8 cellular contexts compared by ENCODE assay signal in the genomic region with DNA sequence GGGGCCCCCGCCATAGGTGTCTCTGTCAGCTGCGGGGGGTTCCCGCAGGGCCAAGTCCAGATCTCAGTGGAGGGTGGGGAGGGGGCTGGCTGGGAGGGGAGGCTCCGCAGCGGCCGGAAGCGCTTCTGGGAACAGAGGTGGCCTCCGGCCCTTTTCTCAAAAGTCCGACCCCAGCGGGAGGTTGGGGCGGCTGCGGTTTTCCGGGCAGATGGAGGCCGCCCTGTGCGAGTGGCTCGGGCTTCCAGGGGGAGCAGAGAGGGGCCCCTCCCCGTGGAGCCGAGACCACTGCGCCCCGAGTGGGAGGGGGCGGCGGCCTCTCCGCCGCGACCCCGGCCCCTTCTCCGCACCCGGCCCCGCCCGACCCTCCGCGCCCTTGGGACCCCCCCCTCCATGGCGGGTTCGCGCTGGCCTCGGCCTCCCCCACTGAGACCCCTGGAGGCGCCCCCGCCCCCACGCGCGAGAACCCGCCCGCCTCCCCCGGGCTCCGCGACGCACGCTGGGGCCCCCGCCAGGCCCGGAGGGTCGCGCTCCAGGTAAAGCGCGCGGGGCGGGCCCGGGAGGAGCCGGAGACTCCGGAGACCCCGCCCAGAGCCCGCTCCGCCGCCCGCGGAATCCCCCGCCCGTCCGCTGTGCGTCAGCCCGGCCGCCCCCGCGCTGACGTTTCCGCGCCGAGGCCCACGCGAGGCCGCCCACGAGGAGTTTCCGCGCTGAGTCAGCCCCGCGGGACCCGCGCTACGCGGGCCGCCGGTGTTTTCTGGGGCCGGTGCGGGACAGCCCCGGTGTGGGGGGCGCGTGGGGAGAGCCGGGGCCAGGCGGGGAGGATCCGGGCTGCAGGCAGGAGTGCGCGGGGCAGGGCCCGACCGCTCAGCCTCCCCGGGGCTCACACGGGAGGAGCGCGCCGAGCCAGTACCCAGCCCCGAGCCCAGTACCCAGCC. TPM values are rescaled to one million over a fixed set of nuclear protein-coding genes. Genes with fewer than 3 reads are reported as not detected.
DNase-seq lines count a peak whose midpoint lies in the region; ATAC-seq and TF ChIP-seq lines count a peak whose summit lies in the region.

No MANE protein-coding gene starts in this region.

- peaks cover 22% of the 10 kb centered on the region for H3K4me1 ChIP-seq in left ventricle myocardium inferior
- H3K4me1 ChIP-seq in smooth muscle cell (ENCODE audit: low read depth) = peaks cover 2% of the 10 kb centered on the region

- DNase-seq in Right ventricle myocardium inferior (ENCODE audit: missing footprints) (peak; percentile 67), cardiac septum (ENCODE audit: low spot score) (no peak), RPMI8226 (peak; percentile 49), activated gamma-delta T cell treated with Interleukin-2 at 50 U/mL for 16 hours (peak; percentile 75), left ventricle myocardium inferior (peak; percentile 44), smooth muscle cell (lab: John Stamatoyannopoulos, UW; ENCODE audit: unreplicated experiment) (peak; percentile 72), HCEC 1CT (no peak)

- intact Hi-C loops in Right ventricle myocardium inferior (cut with DNase I) = no loop called here
- intact Hi-C loops in cardiac septum (cut with DNase I) = no loop called here
- intact Hi-C loops in left ventricle myocardium inferior (cut with micrococcal nuclease) = no loop called here

- peak overlapping the region; percentile 81 for H3K4me2 ChIP-seq in smooth muscle cell

- peak overlapping the region; percentile 75 for H3K9ac ChIP-seq in smooth muscle cell (ENCODE audit: low read depth)

- H3K27ac ChIP-seq in left ventricle myocardium inferior (replicated peaks) = peak overlapping the region; percentile 50
- peak overlapping the region; percentile 19 for H3K27ac ChIP-seq in smooth muscle cell (ENCODE audit: low read depth)

- no peaks in the 10 kb centered on the region for H3K79me2 ChIP-seq in smooth muscle cell (ENCODE audit: low read depth)

- H3K4me3 ChIP-seq in left ventricle myocardium inferior (peak overlapping the region; percentile 65), smooth muscle cell (peak overlapping the region; percentile 52)

- no peaks in the 10 kb centered on the region for H3K36me3 ChIP-seq in left ventricle myocardium inferior
- no peaks in the 10 kb centered on the region for H3K36me3 ChIP-seq in smooth muscle cell (ENCODE audit: low read depth)

- peaks cover 45% of the 10 kb centered on the region for H3K27me3 ChIP-seq in left ventricle myocardium inferior (ENCODE audit: low read depth)
- no peaks in the 10 kb centered on the region for H3K27me3 ChIP-seq in smooth muscle cell (ENCODE audit: low read depth)

- 7% methylated on average over 12 of the region's 109 CpGs for WGBS in smooth muscle cell (ENCODE audit: low lambda C conversion rate)

- peak; percentile 36 for ATAC-seq in Right ventricle myocardium inferior
- no peak for ATAC-seq in GM19351 (IDR thresholded peaks at IDR 0.05; ENCODE audit: unreplicated experiment)

- TF ChIP-seq CTCF in left ventricle myocardium inferior (IDR thresholded peaks at IDR 0.05; ENCODE audit: borderline replicate concordance) (no peak), smooth muscle cell (IDR thresholded peaks at IDR 0.05; ENCODE audit: borderline replicate concordance, insufficient read depth, poor library complexity, severe bottlenecking) (no peak)

- no peak overlapping the region for H2AFZ ChIP-seq in smooth muscle cell (ENCODE audit: low read depth)

- H4K20me1 ChIP-seq in smooth muscle cell (ENCODE audit: low read depth) = no peaks in the 10 kb centered on the region

- no peaks in the 10 kb centered on the region for H3F3A ChIP-seq in smooth muscle cell (ENCODE audit: low read depth)

- H3K9me3 ChIP-seq in left ventricle myocardium inferior (replicated peaks) (no peaks in the 10 kb centered on the region), smooth muscle cell (replicated peaks; ENCODE audit: low read depth) (no peaks in the 10 kb centered on the region)

RNA-seq across cellular contexts. Expression of a gene that starts 5.2 kb away (rescaled TPM):
- not detected for total RNA-seq in Right ventricle myocardium inferior
- total RNA-seq in cardiac septum = 0.19 TPM
- total RNA-seq in left ventricle myocardium inferior = not detected
- total RNA-seq in smooth muscle cell = 1.9 and 4.8 TPM in 2 replicates
- 12.2 and 15.8 TPM in 2 replicates for polyA plus RNA-seq in smooth muscle cell

RNA-seq across cellular contexts. Expression of a gene that starts 12.8 kb away (rescaled TPM):
- 1.4 TPM for total RNA-seq in Right ventricle myocardium inferior
- total RNA-seq in cardiac septum = 4.3 TPM
- 2.2 TPM for total RNA-seq in left ventricle myocardium inferior
- total RNA-seq in smooth muscle cell = 0.54 TPM in 1 of 2 replicates, not detected in the other
- 0.79 TPM in 1 of 2 replicates, not detected in the other for polyA plus RNA-seq in smooth muscle cell

RNA-seq across cellular contexts. Expression of a gene that starts 27.5 kb away (rescaled TPM):
- 0.24 TPM for total RNA-seq in Right ventricle myocardium inferior
- total RNA-seq in cardiac septum = 0.22 TPM
- total RNA-seq in left ventricle myocardium inferior = not detected
- not detected in 2 replicates for total RNA-seq in smooth muscle cell
- 0.45 TPM in 1 of 2 replicates, not detected in the other for polyA plus RNA-seq in smooth muscle cell

RNA-seq across cellular contexts. Expression of a gene that starts 30.7 kb away (rescaled TPM):
- total RNA-seq in Right ventricle myocardium inferior (125 TPM), cardiac septum (139 TPM), left ventricle myocardium inferior (114 TPM), smooth muscle cell (75.0 and 94.9 TPM in 2 replicates)
- polyA plus RNA-seq in smooth muscle cell = 263 TPM in 2 replicates

RNA-seq across cellular contexts. Expression of a gene that starts 30.9 kb away (rescaled TPM):
- total RNA-seq in Right ventricle myocardium inferior = 8.3 TPM
- total RNA-seq in cardiac septum = 11.1 TPM
- 7.9 TPM for total RNA-seq in left ventricle myocardium inferior
- total RNA-seq in smooth muscle cell = 12.9 and 15.0 TPM in 2 replicates
- polyA plus RNA-seq in smooth muscle cell = 33.2 and 39.3 TPM in 2 replicates

Comparison
In these comparisons a context has a peak if more than half of its experiments do, and no peak if none do; other contexts are left out.
1. DNase-seq: peak in Right ventricle myocardium inferior (single experiment), RPMI8226 (single experiment), activated gamma-delta T cell treated with Interleukin-2 at 50 U/mL for 16 hours (single experiment), left ventricle myocardium inferior (single experiment) and smooth muscle cell (single experiment); none in cardiac septum (single experiment) and HCEC 1CT (single experiment).